Comparison of ENCODE assay signal across 8 cellular contexts in the genomic region with DNA sequence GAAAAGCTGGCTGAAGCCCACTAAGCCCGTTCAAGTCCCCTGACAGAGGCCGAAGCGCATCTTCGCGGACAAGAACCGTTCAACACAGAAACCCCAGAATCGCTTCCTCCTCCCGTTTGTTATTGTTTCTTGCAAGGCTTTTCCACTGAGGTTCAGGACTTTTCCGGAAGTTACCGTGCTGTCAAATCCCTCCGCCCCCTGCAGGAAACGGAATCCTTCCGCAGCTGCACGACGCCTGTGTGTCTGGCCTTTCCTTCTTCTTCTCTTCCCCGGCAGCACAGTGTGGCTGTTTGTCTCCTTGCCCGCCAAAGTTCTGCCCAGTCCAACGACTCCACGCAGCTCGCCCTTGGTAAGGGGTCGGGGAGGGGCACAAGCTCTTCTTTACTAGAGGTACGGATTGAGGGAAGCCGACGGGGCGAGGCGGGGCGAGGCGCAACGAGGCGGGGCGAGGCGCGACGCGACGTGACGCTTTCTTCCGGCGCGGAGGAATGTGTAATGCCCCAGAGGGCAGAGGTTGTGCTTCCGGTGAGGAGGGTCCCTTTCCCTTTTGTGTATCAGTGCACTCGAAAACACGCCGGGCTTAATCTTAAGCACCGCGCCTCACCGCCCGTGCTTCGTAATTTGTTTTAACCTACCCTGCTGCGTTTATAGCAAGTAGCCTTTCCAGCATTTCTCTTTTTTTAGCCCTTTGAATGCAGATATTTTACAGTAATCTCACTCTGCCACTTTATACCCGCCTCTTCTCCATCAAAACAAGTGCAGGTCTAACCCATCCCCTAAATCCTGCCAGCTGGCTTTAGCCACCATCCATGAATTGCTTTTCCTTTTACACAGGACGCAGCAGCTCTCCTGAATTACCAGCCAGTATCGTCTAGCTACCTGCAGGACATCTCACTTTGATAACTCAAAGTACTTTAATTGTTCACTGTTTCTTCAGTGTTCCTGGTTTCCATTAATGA. TPM values are rescaled to one million over a fixed set of nuclear protein-coding genes. Genes with fewer than 3 reads are reported as not detected.
A peak's percentile ranks its signal among the peaks of the same experiment; 100 is the strongest.
DNase-seq lines count a peak whose midpoint lies in the region; ATAC-seq, FAIRE-seq and TF ChIP-seq lines count a peak whose summit lies in the region.

A gene (minus strand): TSS at position 183 of the 959 bp plus-strand sequence. CDS start 229 bp downstream, outside the sequence.

- WGBS in iPS DF 6.9 (ENCODE audit: insufficient coverage, insufficient read length) = no CpG with 5 or more reads among the region's 53 CpGs

- H3K27me3 ChIP-seq in iPS DF 6.9 (ENCODE audit: control insufficient read depth, insufficient read depth, low read length) (no peaks in the 10 kb centered on the region), skeletal muscle satellite cell (ENCODE audit: control insufficient read depth, insufficient read depth, low read length) (no peaks in the 10 kb centered on the region)

- no peak for TF ChIP-seq CTCF in astrocyte of the spinal cord (IDR thresholded peaks at IDR 0.05; ENCODE audit: low read depth, low read length)

- DNase-seq in GM18507 (ENCODE audit: extremely low spot score, insufficient read length, low read depth) (peak; percentile 80), SK-N-DZ (ENCODE audit: low spot score) (peak; percentile 95), astrocyte of the spinal cord (ENCODE audit: low read depth, low spot score) (peak; percentile 96), iPS DF 6.9 (ENCODE audit: low read depth, low spot score) (peak; percentile 70), kidney glomerular epithelial cell (lab: John Stamatoyannopoulos, UW) (no peak), NCI-H2196 (lab: John Stamatoyannopoulos, UW; ENCODE audit: unreplicated experiment) (no peak)

- in situ Hi-C loops in astrocyte of the spinal cord (cut with HindIII; ENCODE audit: low sequenced_read_pairs) = no loop called here

- peak; percentile 96 for FAIRE-seq in GM18507 (lab: Jason Lieb, UNC)

- ATAC-seq in HG02943 (IDR thresholded peaks at IDR 0.05; ENCODE audit: low read depth, unreplicated experiment) = peak; percentile 94

- H3K4me2 ChIP-seq in skeletal muscle satellite cell (ENCODE audit: low read length) = peak within 1 kb of the TSS; percentile 96

- H3K36me3 ChIP-seq in iPS DF 6.9 (ENCODE audit: control insufficient read depth, insufficient read depth, low read length) (no peaks in the 10 kb centered on the region), skeletal muscle satellite cell (ENCODE audit: insufficient read depth, low read length) (peaks cover 8% of the 10 kb centered on the region)

- H3K4me1 ChIP-seq in iPS DF 6.9 (ENCODE audit: control insufficient read depth, insufficient read depth, low read length) (no peaks in the 10 kb centered on the region), skeletal muscle satellite cell (ENCODE audit: control insufficient read depth, insufficient read depth, low read length) (peaks cover 23% of the 10 kb centered on the region)

- H3K27ac ChIP-seq in iPS DF 6.9 (ENCODE audit: low read length) = no peak within 1 kb of the TSS

- peak within 1 kb of the TSS; percentile 76 for H3K4me3 ChIP-seq in astrocyte of the spinal cord (ENCODE audit: low read depth, low read length)
- H3K4me3 ChIP-seq in iPS DF 6.9 (ENCODE audit: low read length) = peak within 1 kb of the TSS; percentile 89
- H3K4me3 ChIP-seq in skeletal muscle satellite cell (ENCODE audit: low read length) = peak within 1 kb of the TSS; percentile 85

- H3K9ac ChIP-seq in skeletal muscle satellite cell (ENCODE audit: low read depth, low read length) = peak within 1 kb of the TSS; percentile 100

- H3K9me3 ChIP-seq in iPS DF 6.9 (ENCODE audit: control insufficient read depth, insufficient read depth, low read length) (no peaks in the 10 kb centered on the region), skeletal muscle satellite cell (replicated peaks; ENCODE audit: low read length) (no peaks in the 10 kb centered on the region)

RNA-seq across cellular contexts. Expression of the gene that starts here (rescaled TPM):
- 18.1 and 22.7 TPM in 2 replicates for polyA plus RNA-seq in SK-N-DZ (2014; cell fraction: cytosol; rRNA removed)
- polyA plus RNA-seq in SK-N-DZ (2014; cell fraction: nucleus; rRNA removed) = 11.7 and 11.9 TPM in 2 replicates
- 24.5 and 31.9 TPM in 2 replicates for total RNA-seq in skeletal muscle satellite cell (2012; rRNA removed)

Comparison
In these comparisons a context has a peak if more than half of its experiments do, and no peak if none do; other contexts are left out.
1. DNase-seq: peak in GM18507 (single experiment), SK-N-DZ (single experiment), astrocyte of the spinal cord (single experiment) and iPS DF 6.9 (single experiment); none in kidney glomerular epithelial cell (single experiment) and NCI-H2196 (single experiment).
2. Peak in every context shown above with its lines, with median percentiles within 50 percentile points of each other: H3K4me3 ChIP-seq.